Comparison of ENCODE assay signal across 16 cellular contexts in the genomic region with DNA sequence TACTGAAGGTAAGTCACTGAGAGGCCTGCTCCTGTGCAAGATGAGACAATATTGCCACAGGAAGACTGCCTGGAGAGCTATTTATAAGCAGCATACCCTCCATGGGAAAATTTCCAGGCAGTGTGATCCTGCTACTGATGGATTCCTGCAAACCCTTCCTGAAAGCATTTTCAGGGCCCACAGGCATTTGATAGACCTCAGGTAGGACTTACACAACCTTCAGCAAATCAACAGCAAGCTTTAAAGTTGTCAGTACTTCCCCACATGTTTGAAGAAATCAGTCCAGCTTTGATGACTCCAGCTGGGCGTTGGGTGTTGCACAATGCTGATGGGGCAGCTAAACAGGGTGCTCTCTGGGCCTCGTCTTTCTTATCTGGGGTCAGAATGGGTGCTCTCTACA.
DNase-seq lines count a peak whose midpoint lies in the region; ATAC-seq and TF ChIP-seq lines count a peak whose summit lies in the region.
"Had no signal": no experiment of that assay in that cellular context is flagged by ENCODE, and none has a peak within 500 bp of the region (broad histone marks: within the 10 kb centered on the region; RNA-seq: fewer than 3 reads in every experiment).

No MANE protein-coding gene starts in this region.

- H3K27ac ChIP-seq in HEK293 (ENCODE audit: extremely low read depth, low read depth, low read length) (peak overlapping the region; percentile 52; the same call in 1 of the 2 replicates), RWPE1 (peak overlapping the region; percentile 9; the same call in 1 of the 2 replicates), H9 (ENCODE audit: insufficient read length, low read depth, low read length) (no peak overlapping the region)
- H3K27ac ChIP-seq: BLaER1, parathyroid adenoma had no signal

- H2BK5ac ChIP-seq in H9 (ENCODE audit: insufficient read length, low read length), result no peak overlapping the region

- TF ChIP-seq CTCF in HEK293 (tag by site-specific recombination; IDR thresholded peaks at IDR 0.05) (no peak), RWPE1 (conservative IDR thresholded peaks at IDR 0.05; ENCODE audit: low read depth) (no peak), fibroblast of mammary gland (conservative IDR thresholded peaks at IDR 0.05; ENCODE audit: control insufficient read depth, insufficient read depth, low read depth, low read length) (no peak), osteocyte (IDR thresholded peaks at IDR 0.05) (no peak), H9 (conservative IDR thresholded peaks at IDR 0.05) (no peak)

- H3K9me3 ChIP-seq in HEK293 (ENCODE audit: control insufficient read depth, insufficient read depth, low read depth, low read length), result no peaks in the 10 kb centered on the region
- H3K9me3 ChIP-seq in H9 (ENCODE audit: control insufficient read depth, low read depth, low read length), result no peaks in the 10 kb centered on the region
- H3K9me3 ChIP-seq: BLaER1, upper lobe of left lung had no signal

- H3K9me3 Mint-ChIP-seq in osteocyte (ENCODE audit: unreplicated experiment) (no peaks in the 10 kb centered on the region), H9 (no peaks in the 10 kb centered on the region)
- no peaks in the 10 kb centered on the region for H3K9me3 Mint-ChIP-seq in activated CD4-positive, alpha-beta T cell treated with anti-CD3 and anti-CD28 coated beads, Interleukin-2, amount 10 ng/mL, durations not matched to agents 7 days and 5 days
- H3K9me3 Mint-ChIP-seq: activated B cell treated with CpG ODN at 0.5 μM for 24 hours; activated naive CD4-positive, alpha-beta T cell treated with anti-CD3 and anti-CD28 coated beads, Interleukin-2, amount 50 U/mL, for 24 hours had no signal

- no peak overlapping the region for H4K8ac ChIP-seq in H9 (replicated peaks; ENCODE audit: insufficient read length, low read depth, low read length)

- H3K27me3 Mint-ChIP-seq in osteocyte (ENCODE audit: unreplicated experiment), result no peaks in the 10 kb centered on the region
- peaks cover 8% of the 10 kb centered on the region for H3K27me3 Mint-ChIP-seq in activated CD4-positive, alpha-beta T cell treated with anti-CD3 and anti-CD28 coated beads, Interleukin-2, amount 10 ng/mL, durations not matched to agents 7 days and 5 days
- peaks cover 22% of the 10 kb centered on the region for H3K27me3 Mint-ChIP-seq in H9 (ENCODE audit: low read depth)

- no peak overlapping the region for H2BK20ac ChIP-seq in H9 (ENCODE audit: low read depth, low read length, poor library complexity, severe bottlenecking)

- no peak overlapping the region for H2BK12ac ChIP-seq in H9 (ENCODE audit: insufficient read length, low read depth, low read length)

- H3K23me2 ChIP-seq in H9 (ENCODE audit: insufficient read length, low read depth, low read length, poor library complexity, severe bottlenecking), result no peaks in the 10 kb centered on the region

- H4K5ac ChIP-seq in H9 (ENCODE audit: insufficient read length, low read depth, low read length), result no peak overlapping the region

- no peak overlapping the region for H3T11ph ChIP-seq in H9 (ENCODE audit: low read length)

- H3K27me3 ChIP-seq in H9 (ENCODE audit: insufficient read depth, low read length), result no peaks in the 10 kb centered on the region; the same call in 1 of the 2 replicates
- H3K27me3 ChIP-seq: BLaER1, upper lobe of left lung had no signal

- no peak overlapping the region for H3K56ac ChIP-seq in H9 (ENCODE audit: insufficient read length, low read depth, low read length)

- ATAC-seq in HG02973 (IDR thresholded peaks at IDR 0.05; ENCODE audit: unreplicated experiment), result no peak

- WGBS in H9 (ENCODE audit: extremely low coverage, insufficient read length, low lambda C conversion rate), result no CpG with 5 or more reads among the region's 2 CpGs

- H3K79me2 ChIP-seq in H9 (ENCODE audit: insufficient read depth, low read length), result no peaks in the 10 kb centered on the region
- H3K79me2 ChIP-seq: parathyroid adenoma had no signal

- H3K4me2 ChIP-seq in H9 (ENCODE audit: insufficient read depth, insufficient read length, low read length), result no peak overlapping the region
- H3K4me2 ChIP-seq: BLaER1 had no signal

- H3K36me3 Mint-ChIP-seq in osteocyte (ENCODE audit: unreplicated experiment) (peaks cover 3% of the 10 kb centered on the region), H9 (ENCODE audit: insufficient read depth in 1 of 3, low read depth in 3 of 3) (no peaks in the 10 kb centered on the region; a peak in 1 of 7 replicates)
- H3K36me3 Mint-ChIP-seq in activated CD4-positive, alpha-beta T cell treated with anti-CD3 and anti-CD28 coated beads, Interleukin-2, amount 10 ng/mL, durations not matched to agents 7 days and 5 days (ENCODE audit: low read depth), result no peaks in the 10 kb centered on the region
- H3K36me3 Mint-ChIP-seq: activated naive CD4-positive, alpha-beta T cell treated with anti-CD3 and anti-CD28 coated beads, Interleukin-2, amount 50 U/mL, for 24 hours had no signal

- H3K4me1 Mint-ChIP-seq in osteocyte (ENCODE audit: unreplicated experiment), result peaks cover 67% of the 10 kb centered on the region
- peaks cover 5% of the 10 kb centered on the region for H3K4me1 Mint-ChIP-seq in activated CD4-positive, alpha-beta T cell treated with anti-CD3 and anti-CD28 coated beads, Interleukin-2, amount 10 ng/mL, durations not matched to agents 7 days and 5 days
- peaks cover 31 to 40% of the 10 kb centered on the region in 2 experiments for H3K4me1 Mint-ChIP-seq in H9
- H3K4me1 Mint-ChIP-seq: activated naive CD4-positive, alpha-beta T cell treated with anti-CD3 and anti-CD28 coated beads, Interleukin-2, amount 50 U/mL, for 24 hours had no signal

- no peak overlapping the region for H3K9ac ChIP-seq in H9 (ENCODE audit: extremely low read depth, insufficient read length, low read length)
- H3K9ac ChIP-seq: BLaER1, parathyroid adenoma had no signal

- no peak overlapping the region for H2BK15ac ChIP-seq in H9 (ENCODE audit: low read depth, low read length)

- POLR2A ChIA-PET in HEK293 (lab: Yijun Ruan, JAX), result no interaction called here
- POLR2A ChIA-PET in RWPE1 (lab: Yijun Ruan, JAX; ENCODE audit: low non-redundant PET), result no interaction called here
- POLR2A ChIA-PET in activated CD4-positive, alpha-beta T cell treated with anti-CD3 and anti-CD28 coated beads, Interleukin-2, amount 10 ng/mL, durations not matched to agents 7 days and 5 days (lab: Charles Lee), result no interaction called here

- CTCF ChIA-PET in HEK293 (lab: Yijun Ruan, JAX), result interaction anchor here (0.5 to 11.9 kb wide), 4 partner anchors 10 to 114 kb away, joined by 3 to 175 read pairs (median 4); a partner anchor contains a TSS
- CTCF ChIA-PET in RWPE1 (lab: Yijun Ruan, JAX), result interaction anchor here (0.7 kb wide), 1 partner anchor 107 kb away, joined by 4 read pairs; no protein-coding TSS in a partner anchor
- CTCF ChIA-PET in activated CD4-positive, alpha-beta T cell treated with anti-CD3 and anti-CD28 coated beads, Interleukin-2, amount 10 ng/mL, durations not matched to agents 7 days and 5 days (lab: Charles Lee), result interaction anchor here (1.2 kb wide), 1 partner anchor 32 kb away, joined by 3 read pairs; no protein-coding TSS in a partner anchor

- H3K4me3 ChIP-seq in HEK293 (ENCODE audit: low read depth, low read length) (no peak overlapping the region), fibroblast of mammary gland (ENCODE audit: control insufficient read depth, low read depth, low read length) (no peak overlapping the region)
- H3K4me3 ChIP-seq: BLaER1, upper lobe of left lung had no signal

- H2AFZ ChIP-seq in H9 (ENCODE audit: low read length), result no peak overlapping the region
- H2AFZ ChIP-seq: parathyroid adenoma had no signal

- H3K36me3 ChIP-seq in HEK293 (ENCODE audit: control insufficient read depth in 2 of 2, insufficient read depth in 1 of 2, low read length in 2 of 2), result peaks cover 0 to 3% of the 10 kb centered on the region in 2 experiments; a peak in 1 of 3 replicates
- H3K36me3 ChIP-seq: BLaER1 had no signal

- DNase-seq in RWPE1 (ENCODE audit: low spot score) (no peak), fibroblast of mammary gland (ENCODE audit: low read depth) (peak; percentile 34), osteocyte (ENCODE audit: extremely low spot score, unreplicated experiment) (no peak), DMS79 (lab: John Stamatoyannopoulos, UW) (no peak), H9 (no peak)
- DNase-seq in activated CD4-positive, alpha-beta T cell treated with anti-CD3 and anti-CD28 coated beads, Interleukin-2, amount 10 ng/mL, durations not matched to agents 7 days and 5 days, result no peak
- DNase-seq: activated B cell treated with CpG ODN at 0.5 μM for 24 hours; activated CD8-positive, alpha-beta memory T cell treated with anti-CD3 and anti-CD28 coated beads, Interleukin-2, amount 50 U/mL, for 4 hours; MM.1S; SW 1271 had no signal

- H4K20me1 ChIP-seq in H9 (ENCODE audit: control insufficient read depth, insufficient read depth, insufficient read length), result peaks cover under 1% of the 10 kb centered on the region
- H4K20me1 ChIP-seq: BLaER1 had no signal

- H3K4me1 ChIP-seq in HEK293 (ENCODE audit: control insufficient read depth, insufficient read depth, low read length) (peaks cover 23% of the 10 kb centered on the region), H9 (ENCODE audit: insufficient read depth, low read length) (peaks cover 7% of the 10 kb centered on the region)
- H3K4me1 ChIP-seq: BLaER1, parathyroid adenoma had no signal

- H3K4me3 Mint-ChIP-seq in osteocyte (ENCODE audit: unreplicated experiment) (no peak overlapping the region), H9 (no peak overlapping the region; a peak in 1 of 5 replicates)
- H3K4me3 Mint-ChIP-seq in activated CD4-positive, alpha-beta T cell treated with anti-CD3 and anti-CD28 coated beads, Interleukin-2, amount 10 ng/mL, durations not matched to agents 7 days and 5 days, result no peak overlapping the region
- H3K4me3 Mint-ChIP-seq: activated B cell treated with CpG ODN at 0.5 μM for 24 hours; activated naive CD4-positive, alpha-beta T cell treated with anti-CD3 and anti-CD28 coated beads, Interleukin-2, amount 50 U/mL, for 24 hours had no signal

- no peak overlapping the region for H2AK5ac ChIP-seq in H9 (ENCODE audit: insufficient read length, low read length)

- no peak overlapping the region for H3K18ac ChIP-seq in H9 (ENCODE audit: insufficient read length, low read depth, low read length)

- no peak overlapping the region for H4K91ac ChIP-seq in H9 (ENCODE audit: insufficient read length, low read depth, low read length)

- no peak overlapping the region for H3K14ac ChIP-seq in H9 (ENCODE audit: insufficient read depth, low read length)

- H3K27ac Mint-ChIP-seq in osteocyte (ENCODE audit: unreplicated experiment) (peak overlapping the region; percentile 8), H9 (no peak overlapping the region)
- no peak overlapping the region for H3K27ac Mint-ChIP-seq in activated CD4-positive, alpha-beta T cell treated with anti-CD3 and anti-CD28 coated beads, Interleukin-2, amount 10 ng/mL, durations not matched to agents 7 days and 5 days
- H3K27ac Mint-ChIP-seq: activated B cell treated with CpG ODN at 0.5 μM for 24 hours; activated naive CD4-positive, alpha-beta T cell treated with anti-CD3 and anti-CD28 coated beads, Interleukin-2, amount 50 U/mL, for 24 hours had no signal

- no peaks in the 10 kb centered on the region for H3K79me1 ChIP-seq in H9 (ENCODE audit: insufficient read depth, low read depth, low read length, poor library complexity, severe bottlenecking)

- no peak overlapping the region for H3K23ac ChIP-seq in H9 (ENCODE audit: insufficient read length, low read depth, low read length)

- H3K4ac ChIP-seq in H9 (ENCODE audit: low read depth, low read length), result no peak overlapping the region

- H2BK120ac ChIP-seq in H9 (ENCODE audit: low read depth, low read length, poor library complexity, severe bottlenecking), result no peak overlapping the region
